In the genomic region with DNA sequence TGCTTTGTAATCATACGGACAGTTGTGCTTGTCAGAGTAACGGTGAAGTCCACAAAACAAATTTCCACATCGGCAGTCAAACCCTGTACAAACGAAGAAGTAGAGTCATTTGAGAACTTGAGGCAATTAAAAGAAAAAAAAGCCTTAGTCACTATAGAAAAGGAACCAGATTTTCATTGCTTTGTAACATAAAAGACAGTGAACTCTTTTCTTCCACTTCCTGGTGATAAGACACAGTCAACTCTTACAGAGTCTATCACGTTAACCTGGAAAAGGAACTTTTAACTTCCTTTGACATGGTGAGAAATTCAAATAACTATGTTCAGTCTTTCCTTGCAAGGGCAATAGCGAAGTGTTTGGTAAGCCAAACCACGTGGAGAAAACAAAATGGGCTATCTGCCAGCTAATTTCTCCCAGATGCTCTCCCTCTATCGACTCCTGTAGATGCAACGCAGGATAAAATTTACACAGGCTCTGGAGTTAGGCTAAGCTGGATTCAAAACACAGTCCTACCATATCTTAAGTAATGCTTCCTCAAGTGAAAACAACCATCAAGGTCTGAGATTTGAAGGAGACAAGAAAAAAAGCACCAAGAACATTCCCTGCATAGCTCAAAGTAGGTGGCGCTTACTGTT, we compare ENCODE assay signal across 8 cellular contexts. TPM values are rescaled to one million over a fixed set of nuclear protein-coding genes. Genes with fewer than 3 reads are reported as not detected.
DNase-seq lines count a peak whose midpoint lies in the region; ATAC-seq and TF ChIP-seq lines count a peak whose summit lies in the region.

No MANE protein-coding gene starts in this region.

- peaks cover 57% of the 10 kb centered on the region for H3K4me1 Mint-ChIP-seq in activated naive CD4-positive, alpha-beta T cell treated with anti-CD3 and anti-CD28 coated beads, Interleukin-2, amount 50 U/mL, for 24 hours
- peaks cover 57% of the 10 kb centered on the region for H3K4me1 Mint-ChIP-seq in activated naive CD8-positive, alpha-beta T cell treated with anti-CD3 and anti-CD28 coated beads, Interleukin-2, amount 50 U/mL, for 24 hours
- peaks cover 43% of the 10 kb centered on the region for H3K4me1 Mint-ChIP-seq in type B pancreatic cell (ENCODE audit: unreplicated experiment)

- ATAC-seq in activated naive CD8-positive, alpha-beta T cell treated with anti-CD3 and anti-CD28 coated beads, Interleukin-2, amount 50 U/mL, for 24 hours = no peak
- ATAC-seq in left colon (peak; percentile 69), GM21390 (IDR thresholded peaks at IDR 0.05; ENCODE audit: unreplicated experiment) (no peak)

- intact Hi-C loops in left colon (cut with DNase I, micrococcal nuclease) = no loop called here

- H3K36me3 Mint-ChIP-seq in activated naive CD4-positive, alpha-beta T cell treated with anti-CD3 and anti-CD28 coated beads, Interleukin-2, amount 50 U/mL, for 24 hours = peaks cover 40% of the 10 kb centered on the region
- peaks cover 78% of the 10 kb centered on the region for H3K36me3 Mint-ChIP-seq in activated naive CD8-positive, alpha-beta T cell treated with anti-CD3 and anti-CD28 coated beads, Interleukin-2, amount 50 U/mL, for 24 hours (ENCODE audit: low read depth)
- peaks cover 56% of the 10 kb centered on the region for H3K36me3 Mint-ChIP-seq in type B pancreatic cell

- no peaks in the 10 kb centered on the region for H3K27me3 Mint-ChIP-seq in activated naive CD4-positive, alpha-beta T cell treated with anti-CD3 and anti-CD28 coated beads, Interleukin-2, amount 50 U/mL, for 24 hours
- no peaks in the 10 kb centered on the region for H3K27me3 Mint-ChIP-seq in activated naive CD8-positive, alpha-beta T cell treated with anti-CD3 and anti-CD28 coated beads, Interleukin-2, amount 50 U/mL, for 24 hours
- no peaks in the 10 kb centered on the region for H3K27me3 Mint-ChIP-seq in type B pancreatic cell

- no peak for DNase-seq in activated naive CD4-positive, alpha-beta T cell treated with anti-CD3 and anti-CD28 coated beads, Interleukin-2, amount 50 U/mL, for 16 hours
- no peak for DNase-seq in activated naive CD8-positive, alpha-beta T cell treated with anti-CD3 and anti-CD28 coated beads, Interleukin-2, amount 50 U/mL, for 24 hours
- DNase-seq in left colon (no peak), type B pancreatic cell (ENCODE audit: extremely low spot score, unreplicated experiment) (no peak), NCI-H1417 treated with DMSO at 0.1 percent for 48 hours (lab: John Stamatoyannopoulos, UW) (no peak), NCI-H2029 treated with DMSO at 0.1 percent for 48 hours (lab: John Stamatoyannopoulos, UW) (no peak)

- no peak for TF ChIP-seq CTCF in type B pancreatic cell (conservative IDR thresholded peaks at IDR 0.05)

- H3K9me3 Mint-ChIP-seq in activated naive CD4-positive, alpha-beta T cell treated with anti-CD3 and anti-CD28 coated beads, Interleukin-2, amount 50 U/mL, for 24 hours = no peaks in the 10 kb centered on the region
- H3K9me3 Mint-ChIP-seq in activated naive CD8-positive, alpha-beta T cell treated with anti-CD3 and anti-CD28 coated beads, Interleukin-2, amount 50 U/mL, for 24 hours = no peaks in the 10 kb centered on the region
- H3K9me3 Mint-ChIP-seq in type B pancreatic cell = no peaks in the 10 kb centered on the region

- peak overlapping the region; percentile 68 for H3K27ac Mint-ChIP-seq in activated naive CD4-positive, alpha-beta T cell treated with anti-CD3 and anti-CD28 coated beads, Interleukin-2, amount 50 U/mL, for 24 hours
- peak overlapping the region; percentile 72 for H3K27ac Mint-ChIP-seq in activated naive CD8-positive, alpha-beta T cell treated with anti-CD3 and anti-CD28 coated beads, Interleukin-2, amount 50 U/mL, for 24 hours
- H3K27ac Mint-ChIP-seq in type B pancreatic cell = peak overlapping the region; percentile 39

- H3K4me3 Mint-ChIP-seq in activated naive CD4-positive, alpha-beta T cell treated with anti-CD3 and anti-CD28 coated beads, Interleukin-2, amount 50 U/mL, for 24 hours = peak overlapping the region; percentile 53
- H3K4me3 Mint-ChIP-seq in activated naive CD8-positive, alpha-beta T cell treated with anti-CD3 and anti-CD28 coated beads, Interleukin-2, amount 50 U/mL, for 24 hours = no peak overlapping the region
- H3K4me3 Mint-ChIP-seq in type B pancreatic cell = peak overlapping the region; percentile 43

RNA-seq across cellular contexts. Expression of gene ZFAND5, which starts 8.9 kb away (rescaled TPM):
- 100 to 1,000 TPM; 105 to 161 TPM for total RNA-seq in left colon
- 175 and 203 TPM in 2 replicates for total RNA-seq in type B pancreatic cell (ENCODE audit: low replicate concordance)
